ENCODE assay signal across 8 cellular contexts in the genomic region with DNA sequence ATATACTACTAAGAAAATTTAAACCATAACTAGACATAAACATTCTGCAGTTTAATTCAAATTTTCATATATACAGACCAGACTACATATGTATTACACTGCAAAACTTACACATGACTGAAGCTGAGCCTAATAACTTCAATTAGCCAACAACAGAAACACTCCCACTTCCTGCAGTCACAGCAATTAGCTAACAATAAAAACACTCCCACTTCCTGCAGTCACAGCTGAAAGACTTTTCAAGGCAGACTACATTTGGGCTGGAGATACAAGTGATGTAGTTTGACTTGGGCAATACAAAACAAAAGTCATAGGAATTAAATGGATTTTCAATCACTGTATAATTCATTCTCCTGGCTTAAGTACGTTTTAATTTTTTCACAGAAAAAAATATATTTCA. TPM values are rescaled to one million over a fixed set of nuclear protein-coding genes. Genes with fewer than 3 reads are reported as not detected.
DNase-seq lines count a peak whose midpoint lies in the region; ATAC-seq, FAIRE-seq and TF ChIP-seq lines count a peak whose summit lies in the region.

No MANE protein-coding gene starts in this region.

- TF ChIP-seq EP300 in tibial nerve (IDR thresholded peaks at IDR 0.05) = no peak

- peaks cover 9 to 78% (median 9%) of the 10 kb centered on the region in 3 donors for H3K36me3 ChIP-seq in tibial nerve

- peak; percentile 98 for DNase-seq in NOMO-1 treated with DMSO at 0.1 percent for 48 hours (lab: John Stamatoyannopoulos, UW; ENCODE audit: unreplicated experiment)
- DNase-seq in dermis microvascular lymphatic vessel endothelial cell (ENCODE audit: low read depth in 2 of 2) = peak; percentile 72 to 90
- peak; percentile 85 for DNase-seq in renal cortical epithelial cell (ENCODE audit: low read depth)
- DNase-seq in NCI-H526 treated with DMSO at 0.1 percent for 48 hours (lab: John Stamatoyannopoulos, UW) = no peak
- DNase-seq in DMS114 treated with DMSO at 0.1 percent for 48 hours (lab: John Stamatoyannopoulos, UW; ENCODE audit: unreplicated experiment) = no peak
- DNase-seq in GM12892 (ENCODE audit: insufficient read length) = no peak
- DNase-seq in tibial nerve (ENCODE audit: low spot score in 2 of 2) = no peak

- no peak for TF ChIP-seq CTCF in tibial nerve (IDR thresholded peaks at IDR 0.05)

- no peaks in the 10 kb centered on the region for H3K9me3 ChIP-seq in tibial nerve

- no peak overlapping the region for H3K4me3 ChIP-seq in tibial nerve

- peaks cover 0 to 24% (median 9%) of the 10 kb centered on the region in 4 donors for H3K4me1 ChIP-seq in tibial nerve

- no peaks in the 10 kb centered on the region for H3K27me3 ChIP-seq in tibial nerve

- WGBS in tibial nerve, 2 donors = 48 to 62% methylated on average over 1 of the region's 1 CpG

- peak overlapping the region in 1 of 4 donors; percentile 61 for H3K27ac ChIP-seq in tibial nerve

- peak; percentile 58 for ATAC-seq in GM21529 (IDR thresholded peaks at IDR 0.05; ENCODE audit: unreplicated experiment)

- TF ChIP-seq POLR2A in GM12892 (IDR thresholded peaks at IDR 0.05; ENCODE audit: low read depth, low read length) (no peak), tibial nerve (IDR thresholded peaks at IDR 0.05) (no peak)

- no peak for FAIRE-seq in GM12892 (lab: Jason Lieb, UNC)

RNA-seq across cellular contexts. Expression of a gene that starts 10.3 kb away (rescaled TPM):
- 31.7 and 54.4 TPM in 2 replicates for total RNA-seq in dermis microvascular lymphatic vessel endothelial cell
- 46.2 and 57.1 TPM in 2 replicates for total RNA-seq in renal cortical epithelial cell
- polyA plus RNA-seq in GM12892 (2012; ENCODE audit: missing spikeins) = 53.9 TPM
- total RNA-seq in tibial nerve = 10 to 100 TPM; 33.5 to 54.0 (median 40.9) TPM

Comparison
In these comparisons a context has a peak if more than half of its experiments do, and no peak if none do; other contexts are left out.
1. DNase-seq: peak in NOMO-1 treated with DMSO at 0.1 percent for 48 hours (single experiment), dermis microvascular lymphatic vessel endothelial cell (2 of 2) and renal cortical epithelial cell (single experiment); none in NCI-H526 treated with DMSO at 0.1 percent for 48 hours (single experiment), DMS114 treated with DMSO at 0.1 percent for 48 hours (single experiment), GM12892 (single experiment) and tibial nerve (0 of 2).